In genomic region chr16:88761143-88761534, GRCh38 we compare ENCODE assay signal across 1 cellular context.
TF ChIP-seq lines count a peak whose summit lies in the region.

No MANE protein-coding gene starts in this region.

TF ChIP-seq in HepG2, 621 proteins besides CTCF, POLR2A, EP300 and RAD21:
- TF ChIP-seq MAZ (IDR thresholded peaks at IDR 0.05; ENCODE audit: borderline replicate concordance, low read depth, low read length) = no peak
- no peak for TF ChIP-seq MAZ (CRISPR knock-in tag; IDR thresholded peaks at IDR 0.05; ENCODE audit: low read depth)
- no peak for TF ChIP-seq ZHX2 (IDR thresholded peaks at IDR 0.05; ENCODE audit: low read depth)
- TF ChIP-seq ZHX2 (CRISPR knock-in tag; IDR thresholded peaks at IDR 0.05; ENCODE audit: borderline replicate concordance) = no peak
- no peak for TF ChIP-seq ZNF24 (IDR thresholded peaks at IDR 0.05)
- TF ChIP-seq ZNF629 (CRISPR knock-in tag; conservative IDR thresholded peaks at IDR 0.05) = peak; percentile 97
- no peak for TF ChIP-seq ZNF367 (CRISPR knock-in tag; IDR thresholded peaks at IDR 0.05; ENCODE audit: borderline replicate concordance)
- TF ChIP-seq KDM1A (CRISPR knock-in tag; IDR thresholded peaks at IDR 0.05) = peak; percentile 55; the same call in 1 of the 2 replicates
- no peak for TF ChIP-seq ZNF749 (CRISPR knock-in tag; IDR thresholded peaks at IDR 0.05; ENCODE audit: borderline replicate concordance)
- no peak for TF ChIP-seq ZNF75D (CRISPR knock-in tag; IDR thresholded peaks at IDR 0.05; ENCODE audit: borderline replicate concordance)
- TF ChIP-seq HNRNPL (IDR thresholded peaks at IDR 0.05; ENCODE audit: low read depth, low read length) = peak; percentile 79; the same call in 1 of the 2 replicates
- no peak for TF ChIP-seq PCBP2 (optimal IDR thresholded peaks at IDR 0.05; ENCODE audit: low read depth, low read length, poor library complexity, severe bottlenecking)
- TF ChIP-seq ZNF468 (CRISPR knock-in tag; IDR thresholded peaks at IDR 0.05) = no peak
- no peak for TF ChIP-seq PLRG1 (conservative IDR thresholded peaks at IDR 0.05)
- TF ChIP-seq ZFP62 (CRISPR knock-in tag; IDR thresholded peaks at IDR 0.05) = no peak
- no peak for TF ChIP-seq ZMYM4 (CRISPR knock-in tag; IDR thresholded peaks at IDR 0.05)
- TF ChIP-seq ZMYM3 (CRISPR knock-in tag; IDR thresholded peaks at IDR 0.05) = peak; percentile 82
- 0 out of 2 replicates have a peak, but pooled peaks have one; percentile 18 for TF ChIP-seq HDAC2 (CRISPR knock-in tag; IDR thresholded peaks at IDR 0.05)
- TF ChIP-seq KLF12 (CRISPR knock-in tag; IDR thresholded peaks at IDR 0.05; ENCODE audit: borderline replicate concordance) = no peak
- 0 out of 2 replicates have a peak, but pooled peaks have one; percentile 32 for TF ChIP-seq ZNF563 (CRISPR knock-in tag; IDR thresholded peaks at IDR 0.05)
- no peak for TF ChIP-seq RNF219 (CRISPR knock-in tag; IDR thresholded peaks at IDR 0.05)
- peak; percentile 5 for TF ChIP-seq AGO2 (optimal IDR thresholded peaks at IDR 0.05; ENCODE audit: low read depth, low read length)
- TF ChIP-seq ZNF780A (CRISPR knock-in tag; IDR thresholded peaks at IDR 0.05) = no peak
- 0 out of 2 replicates have a peak, but pooled peaks have one; percentile 28 for TF ChIP-seq ADNP (CRISPR knock-in tag; IDR thresholded peaks at IDR 0.05)
